9 cellular contexts compared by ENCODE assay signal in the genomic region with DNA sequence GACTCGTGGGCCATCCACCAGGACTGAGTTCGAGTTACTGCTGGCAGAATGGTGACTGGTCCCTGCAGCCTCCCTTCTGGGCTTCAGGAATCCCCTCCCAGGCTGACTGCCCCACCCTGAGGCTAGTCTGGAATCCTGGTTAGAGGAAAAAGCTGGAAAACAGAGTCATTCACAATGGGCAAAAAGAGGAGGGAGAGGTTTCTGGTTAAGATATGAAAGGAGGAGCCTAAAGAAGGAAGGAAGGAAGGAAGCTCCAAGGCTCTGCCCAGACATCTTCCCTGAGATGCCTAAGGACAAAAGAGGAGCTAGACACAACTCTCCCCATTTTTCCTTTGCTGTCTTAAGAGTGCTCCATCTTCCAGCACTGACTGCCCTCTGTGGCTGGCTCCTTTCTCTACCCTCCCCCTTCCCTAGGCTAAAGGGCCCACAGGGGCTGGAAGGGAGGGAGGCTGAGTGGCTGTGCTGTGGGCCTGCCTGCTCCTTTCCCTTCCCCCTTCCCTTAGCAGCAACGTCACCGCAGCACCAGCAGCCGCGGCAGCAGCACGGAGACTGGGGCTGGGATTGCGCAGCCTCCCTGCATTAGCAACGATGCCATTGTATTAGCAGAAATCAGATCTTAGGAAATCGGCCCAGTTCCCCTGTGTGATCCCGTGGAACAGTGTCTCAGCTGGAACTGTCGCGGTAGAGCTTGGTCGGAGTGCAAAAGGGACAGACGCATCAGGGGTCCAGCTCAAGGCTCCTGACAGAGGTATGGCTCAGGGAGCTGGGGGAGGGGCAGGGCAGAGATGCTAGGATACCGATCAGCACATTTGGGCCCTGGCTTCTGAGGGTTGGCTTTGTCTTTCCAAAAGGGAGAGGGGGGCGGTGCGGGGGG. TPM values are rescaled to one million over a fixed set of nuclear protein-coding genes. Genes with fewer than 3 reads are reported as not detected.
DNase-seq lines count a peak whose midpoint lies in the region; ATAC-seq and TF ChIP-seq lines count a peak whose summit lies in the region.
"Had no signal": no experiment of that assay in that cellular context is flagged by ENCODE, and none has a peak within 500 bp of the region (broad histone marks: within the 10 kb centered on the region; RNA-seq: fewer than 3 reads in every experiment).

No MANE protein-coding gene starts in this region.

- peak overlapping the region; percentile 23 for H3K4me2 ChIP-seq in mesendoderm (ENCODE audit: low read length)

- H2BK15ac ChIP-seq in mesendoderm (replicated peaks; ENCODE audit: low read depth), result no peak overlapping the region

- ATAC-seq in HG03521 (IDR thresholded peaks at IDR 0.05; ENCODE audit: unreplicated experiment) (no peak), GM18520 (IDR thresholded peaks at IDR 0.05; ENCODE audit: unreplicated experiment) (no peak), HG03378 (IDR thresholded peaks at IDR 0.05; ENCODE audit: unreplicated experiment) (no peak)

- no peak overlapping the region for H2BK5ac ChIP-seq in mesendoderm (ENCODE audit: low read length)

- H3K9ac ChIP-seq in mesendoderm (ENCODE audit: low read length), result peak overlapping the region; percentile 20

- peak overlapping the region; percentile 66 for H3K56ac ChIP-seq in mesendoderm (ENCODE audit: low read length)

- H3K27ac ChIP-seq in mesendoderm (ENCODE audit: low read depth, low read length), result peak overlapping the region; percentile 6
- H3K27ac ChIP-seq in tibial artery, result peak overlapping the region; percentile 73 to 87

- H3K4ac ChIP-seq in mesendoderm (ENCODE audit: low read depth, low read length), result peak overlapping the region; percentile 17

- peak overlapping the region; percentile 42 for H3K18ac ChIP-seq in mesendoderm (ENCODE audit: low read length)

- H3K36me3 ChIP-seq in mesendoderm (ENCODE audit: control insufficient read depth, insufficient read depth, low read length), result no peaks in the 10 kb centered on the region
- no peaks in the 10 kb centered on the region for H3K36me3 ChIP-seq in tibial artery

- H4K8ac ChIP-seq in mesendoderm (ENCODE audit: low read depth, low read length), result no peak overlapping the region

- H3K4me3 ChIP-seq in epithelial cell of esophagus (ENCODE audit: low read length) (peak overlapping the region; percentile 24), mesendoderm (ENCODE audit: low read length) (no peak overlapping the region), tibial artery (peak overlapping the region; percentile 34)

- intact Hi-C loops in tibial artery (cut with DNase I; ENCODE audit: low total_unique reads), result no loop called here

- H3K79me1 ChIP-seq in mesendoderm (ENCODE audit: low read length), result no peaks in the 10 kb centered on the region

- H3K4me1 ChIP-seq in mesendoderm (ENCODE audit: control insufficient read depth, low read depth, low read length), result peaks cover 9% of the 10 kb centered on the region
- H3K4me1 ChIP-seq in tibial artery, result peaks cover 6 to 88% (median 56%) of the 10 kb centered on the region in 4 donors

- H3K9me3 ChIP-seq in tibial artery, result no peaks in the 10 kb centered on the region

- WGBS in mesendoderm (ENCODE audit: extremely low coverage, insufficient coverage, low lambda C conversion rate), result no CpG with 5 or more reads among the region's 18 CpGs

- no peak overlapping the region for H4K5ac ChIP-seq in mesendoderm (ENCODE audit: low read length)

- H3K23ac ChIP-seq in mesendoderm (ENCODE audit: low read length), result no peak overlapping the region

- peak; percentile 78 for DNase-seq in NOMO-1 treated with DMSO at 0.1 percent for 48 hours (lab: John Stamatoyannopoulos, UW; ENCODE audit: unreplicated experiment)
- DNase-seq in epithelial cell of esophagus (ENCODE audit: low read depth), result peak; percentile 52
- DNase-seq in mesendoderm, result peak; percentile 91
- DNase-seq in tibial artery, result peak; percentile 81 to 91
- no peak for DNase-seq in activated CD4-positive, alpha-beta T cell treated with anti-CD3 and anti-CD28 coated beads for 48 hours

- no peak for TF ChIP-seq CTCF in epithelial cell of esophagus (IDR thresholded peaks at IDR 0.05; ENCODE audit: insufficient read depth, low read depth, low read length, missing control alignments)
- no peak for TF ChIP-seq CTCF in tibial artery (IDR thresholded peaks at IDR 0.05)

- no peak overlapping the region for H2BK120ac ChIP-seq in mesendoderm (ENCODE audit: low read depth, low read length)

- H3K27me3 ChIP-seq in mesendoderm (ENCODE audit: insufficient read depth, low read length, poor library complexity) (no peaks in the 10 kb centered on the region), tibial artery (no peaks in the 10 kb centered on the region)

- no peak overlapping the region for H2AK5ac ChIP-seq in mesendoderm (ENCODE audit: low read length)

- no peaks in the 10 kb centered on the region for H3K79me2 ChIP-seq in mesendoderm (ENCODE audit: control insufficient read depth, insufficient read depth, low read length)

RNA-seq across cellular contexts. Expression of gene RUSC2, which starts 48.7 kb away (rescaled TPM):
- polyA plus RNA-seq in mesendoderm (2013, experiment 1 of 2), result 4.1 TPM
- polyA plus RNA-seq in mesendoderm (2013, experiment 2 of 2), result 3.9 TPM
- polyA plus RNA-seq: IgD-negative memory B cell had no signal
